12 cellular contexts compared by ENCODE assay signal in genomic region chr17:44360826-44361225, GRCh38. TPM values are rescaled to one million over a fixed set of nuclear protein-coding genes. Genes with fewer than 3 reads are reported as not detected.
A peak's percentile ranks its signal among the peaks of the same experiment; 100 is the strongest.
DNase-seq lines count a peak whose midpoint lies in the region; ATAC-seq, FAIRE-seq and TF ChIP-seq lines count a peak whose summit lies in the region.
"Had no signal": no experiment of that assay in that cellular context is flagged by ENCODE, and none has a peak within 500 bp of the region (broad histone marks: within the 10 kb centered on the region; RNA-seq: fewer than 3 reads in every experiment).

No MANE protein-coding gene starts in this region.

- no peak for TF ChIP-seq RAD21 in GM12878 (IDR thresholded peaks at IDR 0.05; ENCODE audit: insufficient read depth, low read depth, low read length)
- no peak for TF ChIP-seq RAD21 in neural cell (conservative IDR thresholded peaks at IDR 0.05)

- H4K20me1 ChIP-seq in GM12878 (ENCODE audit: control insufficient read depth, insufficient read depth) (no peaks in the 10 kb centered on the region), neural cell (ENCODE audit: insufficient read depth) (peaks cover 49% of the 10 kb centered on the region)

- H3F3A ChIP-seq in neural cell (ENCODE audit: insufficient read depth, low read length, poor library complexity, severe bottlenecking) = no peaks in the 10 kb centered on the region

- TF ChIP-seq EP300 in GM12878 (IDR thresholded peaks at IDR 0.05; ENCODE audit: borderline replicate concordance in 1 of 2, control insufficient read depth in 1 of 2, low read depth in 2 of 2, low read length in 2 of 2) = no peak
- TF ChIP-seq EP300 in neural cell (conservative IDR thresholded peaks at IDR 0.05; ENCODE audit: poor library complexity, severe bottlenecking) = no peak

- no peak for TF ChIP-seq POLR2A in GM12878 (IDR thresholded peaks at IDR 0.05; ENCODE audit: low read depth, low read length)

- peaks cover 21% of the 10 kb centered on the region for H3K4me1 ChIP-seq in HEK293 (ENCODE audit: control insufficient read depth, insufficient read depth, low read length)
- H3K4me1 ChIP-seq in GM12878 (ENCODE audit: control insufficient read depth, insufficient read depth, low read length) = no peaks in the 10 kb centered on the region
- H3K4me1 ChIP-seq: foreskin keratinocyte had no signal

- WGBS in GM12878 (ENCODE audit: insufficient coverage, insufficient replicate concordance, low lambda C conversion rate, missing lambda C conversion rate) = 8% methylated on average over 5 of the region's 5 CpGs

- ATAC-seq in GM12878 (no peak), GM21381 (IDR thresholded peaks at IDR 0.05; ENCODE audit: unreplicated experiment) (no peak)
- ATAC-seq: foreskin keratinocyte had no signal

- H3K27ac ChIP-seq in HEK293 (ENCODE audit: extremely low read depth, low read depth, low read length) (peak overlapping the region; percentile 45; the same call in 1 of the 2 replicates), GM12878 (ENCODE audit: control insufficient read depth, insufficient read depth) (no peak overlapping the region), neural cell (ENCODE audit: low read length) (no peak overlapping the region)
- H3K27ac ChIP-seq: foreskin keratinocyte had no signal

- POLR2A ChIA-PET in HEK293 (lab: Yijun Ruan, JAX) (interaction anchor here (0.8 to 4.7 kb wide), 2 partner anchors 16 to 24 kb away, joined by 3 to 23 read pairs; partner anchors contain the start of gene GRN), GM12878 (lab: Charles Lee) (interaction anchor here (0.6 kb wide), 1 partner anchor 250 kb away, joined by 4 read pairs; no protein-coding TSS in a partner anchor)

- in situ Hi-C loops in GM12878 (cut with MboI) = no loop called here

- H3K4me3 ChIP-seq in HEK293 (ENCODE audit: low read depth, low read length) (no peak overlapping the region), GM12878 (no peak overlapping the region), neural cell (ENCODE audit: low read length) (peak overlapping the region; percentile 95)
- H3K4me3 ChIP-seq: MG63 had no signal

- no peak for DNase-seq in GM12878 (ENCODE audit: low read depth, low spot score)
- DNase-seq in NCI-H2107 (lab: John Stamatoyannopoulos, UW) = no peak
- no peak for DNase-seq in NK-92 (lab: John Stamatoyannopoulos, UW; ENCODE audit: unreplicated experiment)
- DNase-seq: activated CD4-positive, CD25-positive, alpha-beta regulatory T cell; activated naive CD8-positive, alpha-beta T cell treated with anti-CD3 and anti-CD28 coated beads, Interleukin-2, amount 10 ng/mL, durations not matched to agents 7 days and 5 days; foreskin keratinocyte; GF-D8; MG63; stimulated activated CD4-positive, alpha-beta T cell treated with anti-CD3 and anti-CD28 coated beads, Interleukin-4, amount 100 ng/mL, for 1 hour had no signal

- intact Hi-C loops in GM12878 (cut with micrococcal nuclease; ENCODE audit: unreplicated experiment) = no loop called here

- H3K9me2 ChIP-seq in neural cell (ENCODE audit: insufficient read depth, low read length) = no peaks in the 10 kb centered on the region

- RAD21 ChIA-PET in GM12878 (lab: Charles Lee; ENCODE audit: unreplicated experiment) = no interaction called here

- CTCF ChIA-PET in HEK293 (lab: Yijun Ruan, JAX) (interaction anchor here (1.0 to 4.5 kb wide), 5 partner anchors 10 to 157 kb away, joined by 4 to 21 read pairs (median 7); partner anchors contain the start of gene GRN), GM12878 (lab: Yijun Ruan, JAX) (interaction anchor here (1.3 kb wide), 1 partner anchor 10 kb away, joined by 3 read pairs; no protein-coding TSS in a partner anchor)

- H3K9ac ChIP-seq in GM12878 (ENCODE audit: control insufficient read depth, insufficient read depth, low read length) (no peak overlapping the region), neural cell (ENCODE audit: low read length) (peak overlapping the region; percentile 26)

- H3K27me3 ChIP-seq in GM12878 (replicated peaks in 1 of 2; ENCODE audit: control insufficient read depth in 2 of 2, insufficient read depth in 2 of 2, low read length in 1 of 2) (peaks cover 0 to 2% of the 10 kb centered on the region in 2 experiments; a peak in 2 of 4 replicates), neural cell (ENCODE audit: insufficient read depth, low read depth, low read length) (no peaks in the 10 kb centered on the region)

- H3K36me3 ChIP-seq in HEK293 (ENCODE audit: control insufficient read depth in 2 of 2, insufficient read depth in 1 of 2, low read length in 2 of 2) (peaks cover 0 to 14% of the 10 kb centered on the region in 2 experiments; a peak in 2 of 3 replicates), GM12878 (ENCODE audit: control insufficient read depth in 2 of 2, insufficient read depth in 2 of 2, low read length in 1 of 2) (no peaks in the 10 kb centered on the region), neural cell (ENCODE audit: insufficient read depth, low read length) (no peaks in the 10 kb centered on the region)
- H3K36me3 ChIP-seq: MG63 had no signal

- BruUV-seq in GM12878 (replicated peaks; lab: Mats Ljungman, UMichigan) = no TSS peak

- no peaks in the 10 kb centered on the region for H3K9me3 ChIP-seq in HEK293 (ENCODE audit: control insufficient read depth, insufficient read depth, low read depth, low read length)
- H3K9me3 ChIP-seq in GM12878 (replicated peaks; ENCODE audit: control insufficient read depth, insufficient read depth, low read length) = no peaks in the 10 kb centered on the region
- H3K9me3 ChIP-seq in neural cell (ENCODE audit: low read length) = no peaks in the 10 kb centered on the region
- H3K9me3 ChIP-seq: MG63 had no signal

- TF ChIP-seq CTCF in HEK293 (tag by site-specific recombination; IDR thresholded peaks at IDR 0.05) (no peak), GM12878 (IDR thresholded peaks at IDR 0.05 in 2 of 3, conservative IDR thresholded peaks at IDR 0.05 in 1 of 3; ENCODE audit: control insufficient read depth in 2 of 3, extremely low read depth in 1 of 3, insufficient read depth in 1 of 3, low read depth in 3 of 3, low read length in 3 of 3) (no peak), neural cell (IDR thresholded peaks at IDR 0.05; ENCODE audit: poor library complexity, severe bottlenecking) (no peak)

- H2AFZ ChIP-seq in GM12878 (ENCODE audit: control insufficient read depth, low read depth, low read length) = no peak overlapping the region
- no peak overlapping the region for H2AFZ ChIP-seq in neural cell (ENCODE audit: low read depth, low read length)

- H3K79me2 ChIP-seq in GM12878 (ENCODE audit: control insufficient read depth, insufficient read depth, low read length) (no peaks in the 10 kb centered on the region), neural cell (replicated peaks; ENCODE audit: insufficient read depth, low read length) (peaks cover 60% of the 10 kb centered on the region)

- H3K4me2 ChIP-seq in GM12878 (ENCODE audit: control insufficient read depth, insufficient read depth) (no peak overlapping the region), neural cell (ENCODE audit: low read length) (peak overlapping the region; percentile 48)

- FAIRE-seq in GM12878 (lab: Jason Lieb, UNC) = no peak

- SMC1A ChIA-PET in GM12878 (lab: Charles Lee; ENCODE audit: uncharacterized antibody, unreplicated experiment) = interaction anchor here (0.8 kb wide), 1 partner anchor 154 kb away, joined by 3 read pairs; no protein-coding TSS in a partner anchor

RNA-seq across cellular contexts. Expression of gene FAM171A2, which starts 2.8 kb away (rescaled TPM):
- total RNA-seq in GM12878 (2013; cell fraction: nucleolus; rRNA removed) = 0.37 TPM in 1 of 2 replicates, not detected in the other
- total RNA-seq in GM12878 (2014; rRNA removed) (1.1 and 1.3 TPM in 2 replicates), GM12878 (2014; rRNA removed; fragmentation: Illumina TruSeq; extraction: Trizol) (0.09 and 0.36 TPM in 2 replicates), GM12878 (2021) (1.3 and 1.7 TPM in 2 replicates)
- polyA plus RNA-seq in GM12878 (2011; ENCODE audit: low read depth) = 0.10 TPM
- polyA plus RNA-seq in GM12878 (2011; rRNA removed) (0.04 and 0.18 TPM in 2 replicates), GM12878 (2014; fragmentation: Illumina TruSeq; extraction: Trizol) (0.13 TPM in 1 of 2 replicates, not detected in the other), GM12878 (2014; fragmentation: Nextera tagmentation; extraction: Ambion mirVana) (under 1 TPM in 1 of 2 experiments, not detected in 1; 0.09 TPM), GM12878 (2014; rRNA removed) (0.82 and 1.1 TPM in 2 replicates), GM12878 (2016; fragmentation: Nextera tagmentation; extraction: Ambion mirVana) (under 1 TPM in 1 of 2 experiments, not detected in 1; 0.08 TPM), neural cell (73.6 and 88.3 TPM in 2 replicates)
- 0.16 and 0.33 TPM in 2 replicates for polyA plus RNA-seq in GM12878 (2011; cell fraction: cytosol; rRNA removed)
- 0.34 and 0.39 TPM in 2 replicates for polyA plus RNA-seq in GM12878 (2011; cell fraction: nucleus; rRNA removed)
- 0.57 and 0.59 TPM in 2 replicates for polyA plus RNA-seq in GM12878 (2012)
- 0.22 and 0.41 TPM in 2 replicates for polyA minus RNA-seq in GM12878 (2011; rRNA and poly(A)+ RNA removed)
- 0.83 TPM in 1 of 2 replicates, not detected in the other for polyA minus RNA-seq in GM12878 (2011; cell fraction: cytosol; rRNA and poly(A)+ RNA removed)
- polyA minus RNA-seq in GM12878 (2011; cell fraction: nucleus; rRNA and poly(A)+ RNA removed) = 0.12 and 0.38 TPM in 2 replicates
- polyA minus RNA-seq in neural cell = 73.7 and 102 TPM in 2 replicates

RNA-seq across cellular contexts. Expression of gene GRN, which starts 15.7 kb away (rescaled TPM):
- 191 and 195 TPM in 2 replicates for total RNA-seq in GM12878 (2013; cell fraction: nucleolus; rRNA removed)
- total RNA-seq in GM12878 (2014; rRNA removed) = 275 and 367 TPM in 2 replicates
- 64.5 and 85.4 TPM in 2 replicates for total RNA-seq in GM12878 (2014; rRNA removed; fragmentation: Illumina TruSeq; extraction: Trizol)
- total RNA-seq in GM12878 (2021) = 361 and 389 TPM in 2 replicates
- polyA plus RNA-seq in GM12878 (2011; ENCODE audit: low read depth) = 195 TPM
- 10.5 and 58.2 TPM in 2 replicates for polyA plus RNA-seq in GM12878 (2011; rRNA removed)
- 78.4 and 102 TPM in 2 replicates for polyA plus RNA-seq in GM12878 (2011; cell fraction: cytosol; rRNA removed)
- 485 and 500 TPM in 2 replicates for polyA plus RNA-seq in GM12878 (2011; cell fraction: nucleus; rRNA removed)
- polyA plus RNA-seq in GM12878 (2012) = 241 and 346 TPM in 2 replicates
- polyA plus RNA-seq in GM12878 (2014; fragmentation: Illumina TruSeq; extraction: Trizol) = 30.9 and 120 TPM in 2 replicates
- polyA plus RNA-seq in GM12878 (2014; fragmentation: Nextera tagmentation; extraction: Ambion mirVana) = 10 to 100 TPM; 22.3 to 33.2 TPM
- 158 and 192 TPM in 2 replicates for polyA plus RNA-seq in GM12878 (2014; rRNA removed)
- 100 to 1,000 TPM; 351 to 363 TPM for polyA plus RNA-seq in GM12878 (2016; fragmentation: Nextera tagmentation; extraction: Ambion mirVana)
- polyA minus RNA-seq in GM12878 (2011; rRNA and poly(A)+ RNA removed) = 55.3 and 92.2 TPM in 2 replicates
- 92.2 and 92.5 TPM in 2 replicates for polyA minus RNA-seq in GM12878 (2011; cell fraction: cytosol; rRNA and poly(A)+ RNA removed)
- polyA minus RNA-seq in GM12878 (2011; cell fraction: nucleus; rRNA and poly(A)+ RNA removed) = 83.1 and 106 TPM in 2 replicates
- 18.9 and 21.8 TPM in 2 replicates for polyA plus RNA-seq in neural cell
- 18.9 and 31.9 TPM in 2 replicates for polyA minus RNA-seq in neural cell

RNA-seq across cellular contexts. Expression of gene ITGA2B, which starts 28.6 kb away (rescaled TPM):
- total RNA-seq in GM12878 (2013; cell fraction: nucleolus; rRNA removed) = 0.64 TPM in 1 of 2 replicates, not detected in the other
- total RNA-seq in GM12878 (2014; rRNA removed) = 0.05 and 0.06 TPM in 2 replicates
- 0.04 TPM in 1 of 2 replicates, not detected in the other for total RNA-seq in GM12878 (2014; rRNA removed; fragmentation: Illumina TruSeq; extraction: Trizol)
- 0.29 and 0.51 TPM in 2 replicates for total RNA-seq in GM12878 (2021)
- 0.09 TPM for polyA plus RNA-seq in GM12878 (2011; ENCODE audit: low read depth)
- polyA plus RNA-seq in GM12878 (2011; rRNA removed) = 0.15 TPM in 1 of 2 replicates, not detected in the other
- 0.03 TPM in 1 of 2 replicates, not detected in the other for polyA plus RNA-seq in GM12878 (2011; cell fraction: cytosol; rRNA removed)
- 0.37 and 0.48 TPM in 2 replicates for polyA plus RNA-seq in GM12878 (2011; cell fraction: nucleus; rRNA removed)
- polyA plus RNA-seq in GM12878 (2012) = 0.45 and 0.63 TPM in 2 replicates
- not detected in 2 replicates for polyA plus RNA-seq in GM12878 (2014; fragmentation: Illumina TruSeq; extraction: Trizol)
- under 1 TPM; 0.34 to 0.46 TPM for polyA plus RNA-seq in GM12878 (2014; fragmentation: Nextera tagmentation; extraction: Ambion mirVana)
- 0.12 and 0.39 TPM in 2 replicates for polyA plus RNA-seq in GM12878 (2014; rRNA removed)
- under 1 TPM; 0.21 to 0.27 TPM for polyA plus RNA-seq in GM12878 (2016; fragmentation: Nextera tagmentation; extraction: Ambion mirVana)
- polyA minus RNA-seq in GM12878 (2011; rRNA and poly(A)+ RNA removed) = not detected in 2 replicates
- polyA minus RNA-seq in GM12878 (2011; cell fraction: cytosol; rRNA and poly(A)+ RNA removed) = not detected in 2 replicates
- polyA minus RNA-seq in GM12878 (2011; cell fraction: nucleus; rRNA and poly(A)+ RNA removed) = 0.12 TPM in 1 of 2 replicates, not detected in the other
- 3.1 and 3.9 TPM in 2 replicates for polyA plus RNA-seq in neural cell
- 2.4 and 2.8 TPM in 2 replicates for polyA minus RNA-seq in neural cell

RNA-seq across cellular contexts. Expression of gene SLC25A39, which starts 36.2 kb away (rescaled TPM):
- total RNA-seq in GM12878 (2013; cell fraction: nucleolus; rRNA removed) = 47.3 and 49.5 TPM in 2 replicates
- 175 and 192 TPM in 2 replicates for total RNA-seq in GM12878 (2014; rRNA removed)
- 85.8 and 95.1 TPM in 2 replicates for total RNA-seq in GM12878 (2014; rRNA removed; fragmentation: Illumina TruSeq; extraction: Trizol)
- 190 and 198 TPM in 2 replicates for total RNA-seq in GM12878 (2021)
- polyA plus RNA-seq in GM12878 (2011; ENCODE audit: low read depth) = 40.5 TPM
- 27.2 and 62.1 TPM in 2 replicates for polyA plus RNA-seq in GM12878 (2011; rRNA removed)
- 106 and 140 TPM in 2 replicates for polyA plus RNA-seq in GM12878 (2011; cell fraction: cytosol; rRNA removed)
- polyA plus RNA-seq in GM12878 (2011; cell fraction: nucleus; rRNA removed) = 226 and 301 TPM in 2 replicates
- 94.3 and 110 TPM in 2 replicates for polyA plus RNA-seq in GM12878 (2012)
- polyA plus RNA-seq in GM12878 (2014; fragmentation: Illumina TruSeq; extraction: Trizol) = 21.0 and 108 TPM in 2 replicates
- polyA plus RNA-seq in GM12878 (2014; fragmentation: Nextera tagmentation; extraction: Ambion mirVana) = 1 to 10 TPM; 3.5 to 7.5 TPM
- polyA plus RNA-seq in GM12878 (2014; rRNA removed) = 227 and 273 TPM in 2 replicates
- 100 to 1,000 TPM; 242 to 270 TPM for polyA plus RNA-seq in GM12878 (2016; fragmentation: Nextera tagmentation; extraction: Ambion mirVana)
- polyA minus RNA-seq in GM12878 (2011; rRNA and poly(A)+ RNA removed) = 28.4 and 48.2 TPM in 2 replicates
- polyA minus RNA-seq in GM12878 (2011; cell fraction: cytosol; rRNA and poly(A)+ RNA removed) = 39.4 and 51.5 TPM in 2 replicates
- 34.2 and 60.8 TPM in 2 replicates for polyA minus RNA-seq in GM12878 (2011; cell fraction: nucleus; rRNA and poly(A)+ RNA removed)
- polyA plus RNA-seq in neural cell = 73.4 and 98.8 TPM in 2 replicates
- polyA minus RNA-seq in neural cell = 23.5 and 28.0 TPM in 2 replicates

RNA-seq across cellular contexts. Expression of gene RUNDC3A, which starts 52.4 kb away (rescaled TPM):
- not detected in 2 replicates for total RNA-seq in GM12878 (2013; cell fraction: nucleolus; rRNA removed)
- total RNA-seq in GM12878 (2014; rRNA removed) (not detected in 2 replicates), GM12878 (2014; rRNA removed; fragmentation: Illumina TruSeq; extraction: Trizol) (not detected in 2 replicates), GM12878 (2021) (not detected in 2 replicates)
- not detected for polyA plus RNA-seq in GM12878 (2011; ENCODE audit: low read depth)
- polyA plus RNA-seq in GM12878 (2011; rRNA removed) (0.07 TPM in 1 of 2 replicates, not detected in the other), GM12878 (2014; fragmentation: Illumina TruSeq; extraction: Trizol) (not detected in 2 replicates), GM12878 (2014; fragmentation: Nextera tagmentation; extraction: Ambion mirVana) (not detected), GM12878 (2014; rRNA removed) (0.36 TPM in 1 of 2 replicates, not detected in the other), GM12878 (2016; fragmentation: Nextera tagmentation; extraction: Ambion mirVana) (under 1 TPM in 1 of 2 experiments, not detected in 1; 0.17 TPM), neural cell (279 and 326 TPM in 2 replicates)
- polyA plus RNA-seq in GM12878 (2011; cell fraction: cytosol; rRNA removed) = not detected in 2 replicates
- not detected in 2 replicates for polyA plus RNA-seq in GM12878 (2011; cell fraction: nucleus; rRNA removed)
- polyA plus RNA-seq in GM12878 (2012) = 0.08 and 0.39 TPM in 2 replicates
- not detected in 2 replicates for polyA minus RNA-seq in GM12878 (2011; rRNA and poly(A)+ RNA removed)
- polyA minus RNA-seq in GM12878 (2011; cell fraction: cytosol; rRNA and poly(A)+ RNA removed) = not detected in 2 replicates
- polyA minus RNA-seq in GM12878 (2011; cell fraction: nucleus; rRNA and poly(A)+ RNA removed) = not detected in 2 replicates
- 130 and 135 TPM in 2 replicates for polyA minus RNA-seq in neural cell

Comparison
In these comparisons a context has a peak if more than half of its experiments do, and no peak if none do; other contexts are left out.
1. RNA of gene FAM171A2, which starts 2.8 kb away (polyA plus RNA-seq): 73.6 to 88.3 TPM in neural cell; 0.04 to 1.1 TPM in GM12878; every median in the first group is over 10 times any median in the second.